In the genomic region with DNA sequence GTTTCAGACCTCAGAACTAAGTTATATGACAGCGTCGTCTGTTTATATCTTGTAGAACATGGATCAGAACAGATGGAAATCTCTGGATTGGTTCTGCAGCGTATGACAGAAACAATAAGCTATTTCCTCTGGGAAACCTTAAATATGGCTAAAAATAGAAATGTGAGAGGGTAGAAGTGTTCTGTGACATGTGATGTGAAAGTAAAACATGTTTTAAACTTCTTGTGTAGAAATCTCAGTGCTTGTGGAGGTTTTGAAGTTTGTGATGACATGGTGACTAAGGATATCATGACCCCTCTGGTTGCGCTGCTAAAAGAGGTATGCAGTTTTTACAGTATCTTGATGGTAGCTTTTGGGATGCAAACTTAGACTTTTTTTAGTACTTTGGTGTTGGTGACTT, we compare ENCODE assay signal across 3 cellular contexts.
TF ChIP-seq lines count a peak whose summit lies in the region.

No MANE protein-coding gene starts in this region.

TF ChIP-seq in SK-N-SH, 30 proteins besides CTCF, POLR2A, EP300 and RAD21:
- TF ChIP-seq TEAD4 (IDR thresholded peaks at IDR 0.05; ENCODE audit: borderline replicate concordance, insufficient read depth), result no peak
- TF ChIP-seq NFIC (IDR thresholded peaks at IDR 0.05; ENCODE audit: borderline replicate concordance), result no peak
- TF ChIP-seq NRF1 (IDR thresholded peaks at IDR 0.05; ENCODE audit: low read depth, low read length), result no peak
- TF ChIP-seq JUND (IDR thresholded peaks at IDR 0.05), result no peak
- TF ChIP-seq YY1 (IDR thresholded peaks at IDR 0.05; ENCODE audit: low read depth), result no peak
- TF ChIP-seq MXI1 (IDR thresholded peaks at IDR 0.05; ENCODE audit: low read depth, low read length), result no peak
- TF ChIP-seq, protein P1, sequence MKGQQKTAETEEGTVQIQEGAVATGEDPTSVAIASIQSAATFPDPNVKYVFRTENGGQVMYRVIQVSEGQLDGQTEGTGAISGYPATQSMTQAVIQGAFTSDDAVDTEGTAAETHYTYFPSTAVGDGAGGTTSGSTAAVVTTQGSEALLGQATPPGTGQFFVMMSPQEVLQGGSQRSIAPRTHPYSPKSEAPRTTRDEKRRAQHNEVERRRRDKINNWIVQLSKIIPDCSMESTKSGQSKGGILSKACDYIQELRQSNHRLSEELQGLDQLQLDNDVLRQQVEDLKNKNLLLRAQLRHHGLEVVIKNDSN (IDR thresholded peaks at IDR 0.05; ENCODE audit: borderline replicate concordance, low read depth), result no peak
- TF ChIP-seq MAX (IDR thresholded peaks at IDR 0.05; ENCODE audit: low read depth), result no peak
- TF ChIP-seq RFX5 (IDR thresholded peaks at IDR 0.05; ENCODE audit: low read length), result no peak
- no peak for TF ChIP-seq FOXM1 (IDR thresholded peaks at IDR 0.05; ENCODE audit: low read depth)
- no peak for TF ChIP-seq ELF1 (IDR thresholded peaks at IDR 0.05)

TF ChIP-seq in SK-N-SH treated with all-trans-retinoic acid at 6 μM for 48 hours, 23 proteins besides CTCF, POLR2A, EP300 and RAD21:
- TF ChIP-seq PPARA (CRISPR knock-in tag; IDR thresholded peaks at IDR 0.05; ENCODE audit: borderline replicate concordance) (no peak), BACH2 (CRISPR knock-in tag; IDR thresholded peaks at IDR 0.05; ENCODE audit: borderline replicate concordance) (no peak), OSR1 (CRISPR knock-in tag; IDR thresholded peaks at IDR 0.05) (no peak), ZNF565 (CRISPR knock-in tag; conservative IDR thresholded peaks at IDR 0.05; ENCODE audit: low read depth) (no peak), CSDC2 (CRISPR knock-in tag; IDR thresholded peaks at IDR 0.05) (no peak), ARNTL (CRISPR knock-in tag; IDR thresholded peaks at IDR 0.05; ENCODE audit: borderline replicate concordance, low read depth) (no peak), ZC3H10 (CRISPR knock-in tag; IDR thresholded peaks at IDR 0.05) (no peak), TCF4 (CRISPR knock-in tag; IDR thresholded peaks at IDR 0.05; ENCODE audit: borderline replicate concordance) (no peak), GLIS3 (CRISPR knock-in tag; IDR thresholded peaks at IDR 0.05) (no peak), ZFP30 (CRISPR knock-in tag; IDR thresholded peaks at IDR 0.05) (no peak), POU6F1 (CRISPR knock-in tag; IDR thresholded peaks at IDR 0.05; ENCODE audit: borderline replicate concordance, low read depth) (no peak), ZFP3 (CRISPR knock-in tag; IDR thresholded peaks at IDR 0.05) (no peak), ZNF70 (CRISPR knock-in tag; IDR thresholded peaks at IDR 0.05) (no peak), RARB (CRISPR knock-in tag; IDR thresholded peaks at IDR 0.05) (no peak), ZNF8 (CRISPR knock-in tag; IDR thresholded peaks at IDR 0.05) (no peak)
- TF ChIP-seq, protein P2, sequence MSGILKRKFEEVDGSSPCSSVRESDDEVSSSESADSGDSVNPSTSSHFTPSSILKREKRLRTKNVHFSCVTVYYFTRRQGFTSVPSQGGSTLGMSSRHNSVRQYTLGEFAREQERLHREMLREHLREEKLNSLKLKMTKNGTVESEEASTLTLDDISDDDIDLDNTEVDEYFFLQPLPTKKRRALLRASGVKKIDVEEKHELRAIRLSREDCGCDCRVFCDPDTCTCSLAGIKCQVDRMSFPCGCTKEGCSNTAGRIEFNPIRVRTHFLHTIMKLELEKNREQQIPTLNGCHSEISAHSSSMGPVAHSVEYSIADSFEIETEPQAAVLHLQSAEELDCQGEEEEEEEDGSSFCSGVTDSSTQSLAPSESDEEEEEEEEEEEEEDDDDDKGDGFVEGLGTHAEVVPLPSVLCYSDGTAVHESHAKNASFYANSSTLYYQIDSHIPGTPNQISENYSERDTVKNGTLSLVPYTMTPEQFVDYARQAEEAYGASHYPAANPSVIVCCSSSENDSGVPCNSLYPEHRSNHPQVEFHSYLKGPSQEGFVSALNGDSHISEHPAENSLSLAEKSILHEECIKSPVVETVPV (CRISPR knock-in tag; IDR thresholded peaks at IDR 0.05), result no peak
- TF ChIP-seq, protein P3, sequence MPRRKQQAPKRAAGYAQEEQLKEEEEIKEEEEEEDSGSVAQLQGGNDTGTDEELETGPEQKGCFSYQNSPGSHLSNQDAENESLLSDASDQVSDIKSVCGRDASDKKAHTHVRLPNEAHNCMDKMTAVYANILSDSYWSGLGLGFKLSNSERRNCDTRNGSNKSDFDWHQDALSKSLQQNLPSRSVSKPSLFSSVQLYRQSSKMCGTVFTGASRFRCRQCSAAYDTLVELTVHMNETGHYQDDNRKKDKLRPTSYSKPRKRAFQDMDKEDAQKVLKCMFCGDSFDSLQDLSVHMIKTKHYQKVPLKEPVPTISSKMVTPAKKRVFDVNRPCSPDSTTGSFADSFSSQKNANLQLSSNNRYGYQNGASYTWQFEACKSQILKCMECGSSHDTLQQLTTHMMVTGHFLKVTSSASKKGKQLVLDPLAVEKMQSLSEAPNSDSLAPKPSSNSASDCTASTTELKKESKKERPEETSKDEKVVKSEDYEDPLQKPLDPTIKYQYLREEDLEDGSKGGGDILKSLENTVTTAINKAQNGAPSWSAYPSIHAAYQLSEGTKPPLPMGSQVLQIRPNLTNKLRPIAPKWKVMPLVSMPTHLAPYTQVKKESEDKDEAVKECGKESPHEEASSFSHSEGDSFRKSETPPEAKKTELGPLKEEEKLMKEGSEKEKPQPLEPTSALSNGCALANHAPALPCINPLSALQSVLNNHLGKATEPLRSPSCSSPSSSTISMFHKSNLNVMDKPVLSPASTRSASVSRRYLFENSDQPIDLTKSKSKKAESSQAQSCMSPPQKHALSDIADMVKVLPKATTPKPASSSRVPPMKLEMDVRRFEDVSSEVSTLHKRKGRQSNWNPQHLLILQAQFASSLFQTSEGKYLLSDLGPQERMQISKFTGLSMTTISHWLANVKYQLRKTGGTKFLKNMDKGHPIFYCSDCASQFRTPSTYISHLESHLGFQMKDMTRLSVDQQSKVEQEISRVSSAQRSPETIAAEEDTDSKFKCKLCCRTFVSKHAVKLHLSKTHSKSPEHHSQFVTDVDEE (CRISPR knock-in tag; IDR thresholded peaks at IDR 0.05), result no peak
TF ChIP-seq in SK-N-SH treated with all-trans-retinoic acid at 6 μM for 48 hours: peak in this region for 0.

TF ChIP-seq in endothelial cell of umbilical vein, 7 proteins besides CTCF, POLR2A, EP300 and RAD21:
- TF ChIP-seq POLR2AphosphoS5 (IDR thresholded peaks at IDR 0.05; ENCODE audit: insufficient read depth, low read depth, low read length), result no peak
- TF ChIP-seq JUN (IDR thresholded peaks at IDR 0.05; ENCODE audit: borderline replicate concordance, insufficient read depth, insufficient read length, low read depth), result no peak
- no peak for TF ChIP-seq EZH2 (IDR thresholded peaks at IDR 0.05; ENCODE audit: borderline replicate concordance, low read depth, low read length, severe bottlenecking)
- no peak for TF ChIP-seq MYC (IDR thresholded peaks at IDR 0.05; ENCODE audit: low read depth, low read length)
- no peak for TF ChIP-seq FOS (IDR thresholded peaks at IDR 0.05; ENCODE audit: borderline replicate concordance, insufficient read depth, low read length)
- no peak for TF ChIP-seq MAX (IDR thresholded peaks at IDR 0.05; ENCODE audit: insufficient read depth, insufficient read length)
- no peak for TF ChIP-seq GATA2 (IDR thresholded peaks at IDR 0.05; ENCODE audit: insufficient read depth, insufficient read length, low read depth, low read length)
TF ChIP-seq in endothelial cell of umbilical vein: peak in this region for 0.
